Comparison of ENCODE assay signal across 3 cellular contexts in genomic region chr6:47425724-47426123, GRCh38. TPM values are rescaled to one million over a fixed set of nuclear protein-coding genes. Genes with fewer than 3 reads are reported as not detected.
DNase-seq lines count a peak whose midpoint lies in the region; ATAC-seq, FAIRE-seq and TF ChIP-seq lines count a peak whose summit lies in the region.
"Not testable (repeated sequence)": the region's sequence is repeated elsewhere in the genome, so short reads cannot be mapped to it uniquely, and the experiment has no call there.

No MANE protein-coding gene starts in this region.

- H3K36me3 ChIP-seq in HEK293 (ENCODE audit: control insufficient read depth in 2 of 2, insufficient read depth in 1 of 2, low read length in 2 of 2); K562 (ENCODE audit: control insufficient read depth, insufficient read depth, low read length): not testable (repeated sequence)

- in situ Hi-C loops in K562 (cut with MboI) = not testable (repeated sequence)

- FAIRE-seq in K562 (lab: Jason Lieb, UNC) = not testable (repeated sequence)

- not testable (repeated sequence) for H3K4me1 Mint-ChIP-seq in activated CD4-positive, alpha-beta T cell treated with anti-CD3 and anti-CD28 coated beads, Interleukin-2, amount 10 ng/mL, durations not matched to agents 24 days and 14 days

- not testable (repeated sequence) for H3K36me3 Mint-ChIP-seq in activated CD4-positive, alpha-beta T cell treated with anti-CD3 and anti-CD28 coated beads, Interleukin-2, amount 10 ng/mL, durations not matched to agents 24 days and 14 days (ENCODE audit: low read depth)

- not testable (repeated sequence) for H2AFZ ChIP-seq in K562 (ENCODE audit: low read depth, low read length)

- peaks cover 14% of the 10 kb centered on the region for H3K27me3 Mint-ChIP-seq in activated CD4-positive, alpha-beta T cell treated with anti-CD3 and anti-CD28 coated beads, Interleukin-2, amount 10 ng/mL, durations not matched to agents 24 days and 14 days

- 95% methylated on average over 3 of the region's 3 CpGs for WGBS in K562 (ENCODE audit: insufficient coverage, low coverage, missing lambda C conversion rate)

- not testable (repeated sequence) for H3K4me2 ChIP-seq in K562 (ENCODE audit: insufficient read depth, low read length)

- ATAC-seq in K562 = not testable (repeated sequence)

- intact Hi-C loops in activated CD4-positive, alpha-beta T cell treated with anti-CD3 and anti-CD28 coated beads, Interleukin-2, amount 10 ng/mL, durations not matched to agents 24 days and 14 days (cut with micrococcal nuclease); K562 (cut with micrococcal nuclease): not testable (repeated sequence)

- not testable (repeated sequence) for H3K9me3 ChIP-seq in HEK293 (ENCODE audit: control insufficient read depth, insufficient read depth, low read depth, low read length); K562 (replicated peaks; ENCODE audit: control insufficient read depth, insufficient read depth, low read depth, low read length)

- CTCF ChIA-PET in HEK293 (lab: Yijun Ruan, JAX); K562 (lab: Yijun Ruan, JAX; ENCODE audit: low intra/inter-chr PET ratio): not testable (repeated sequence)

- POLR2A ChIA-PET in HEK293 (lab: Yijun Ruan, JAX) = not testable (repeated sequence)
- POLR2A ChIA-PET in K562 (lab: Yijun Ruan, JAX) = interaction anchor here (1.2 kb wide), 1 partner anchor 51 kb away, joined by 4 read pairs; the partner anchor contains the start of gene CD2AP

- not testable (repeated sequence) for DNase-seq in activated CD4-positive, alpha-beta T cell treated with anti-CD3 and anti-CD28 coated beads, Interleukin-2, amount 10 ng/mL, durations not matched to agents 24 days and 14 days; K562 (ENCODE audit: extremely low read depth in 1 of 4, low spot score in 3 of 4)

- not testable (repeated sequence) for H3K4me3 Mint-ChIP-seq in activated CD4-positive, alpha-beta T cell treated with anti-CD3 and anti-CD28 coated beads, Interleukin-2, amount 10 ng/mL, durations not matched to agents 24 days and 14 days

- TF ChIP-seq RAD21 in K562 (CRISPR knock-in tag; conservative IDR thresholded peaks at IDR 0.05 in 1 of 2, IDR thresholded peaks at IDR 0.05 in 1 of 2) = not testable (repeated sequence)

- BruUV-seq in K562 (replicated peaks; lab: Mats Ljungman, UMichigan) = not testable (repeated sequence)

- H4K20me1 ChIP-seq in K562 (replicated peaks; ENCODE audit: control insufficient read depth, insufficient read depth, low read length) = not testable (repeated sequence)

- H3K4me1 ChIP-seq in HEK293 (ENCODE audit: control insufficient read depth, insufficient read depth, low read length) = not testable (repeated sequence)
- H3K4me1 ChIP-seq in K562 (replicated peaks in 1 of 2; ENCODE audit: control insufficient read depth in 2 of 2, insufficient read depth in 2 of 2, low read length in 2 of 2) = peaks cover 13 to 31% of the 10 kb centered on the region in 2 experiments; a peak in 4 of 5 replicates

- not testable (repeated sequence) for H3K9me1 ChIP-seq in K562 (ENCODE audit: control insufficient read depth, insufficient read depth, low read length)

- peaks cover 24% of the 10 kb centered on the region for H3K9me3 Mint-ChIP-seq in activated CD4-positive, alpha-beta T cell treated with anti-CD3 and anti-CD28 coated beads, Interleukin-2, amount 10 ng/mL, durations not matched to agents 24 days and 14 days

- peak overlapping the region; percentile 45 for H3K27ac Mint-ChIP-seq in activated CD4-positive, alpha-beta T cell treated with anti-CD3 and anti-CD28 coated beads, Interleukin-2, amount 10 ng/mL, durations not matched to agents 24 days and 14 days

- not testable (repeated sequence) for TF ChIP-seq EP300 in K562 (IDR thresholded peaks at IDR 0.05; ENCODE audit: low read length)

- not testable (repeated sequence) for H3K27ac ChIP-seq in HEK293 (ENCODE audit: extremely low read depth, low read depth, low read length); K562 (ENCODE audit: extremely low read depth, low read depth, low read length)

- H3K4me3 ChIP-seq in HEK293 (ENCODE audit: low read depth, low read length); K562: not testable (repeated sequence)

- H3K9ac ChIP-seq in K562 (ENCODE audit: insufficient read depth in 1 of 2, low read depth in 2 of 2, low read length in 2 of 2) = not testable (repeated sequence)

- not testable (repeated sequence) for TF ChIP-seq CTCF in HEK293 (tag by site-specific recombination; IDR thresholded peaks at IDR 0.05); K562 (IDR thresholded peaks at IDR 0.05 in 2 of 3, conservative IDR thresholded peaks at IDR 0.05 in 1 of 3; ENCODE audit: insufficient read depth in 2 of 3, low read depth in 1 of 3, low read length in 3 of 3)

- TF ChIP-seq POLR2A in K562 (conservative IDR thresholded peaks at IDR 0.05) = not testable (repeated sequence)

- H3K79me2 ChIP-seq in K562 (ENCODE audit: control insufficient read depth, insufficient read depth, low read length) = not testable (repeated sequence)

- H3K27me3 ChIP-seq in K562 (ENCODE audit: control insufficient read depth in 2 of 2, insufficient read depth in 2 of 2, low read length in 2 of 2) = not testable (repeated sequence)

TF ChIP-seq in HEK293, 187 proteins besides CTCF, POLR2A, EP300 and RAD21:
- peak; percentile 84 for TF ChIP-seq ZNF146 (tag by site-specific recombination; IDR thresholded peaks at IDR 0.05)

TF ChIP-seq in K562, 482 proteins besides CTCF, POLR2A, EP300 and RAD21:
- TF ChIP-seq ZNF146 (CRISPR knock-in tag; IDR thresholded peaks at IDR 0.05; ENCODE audit: unreplicated experiment) (peak; percentile 78), BCOR (IDR thresholded peaks at IDR 0.05) (peak; percentile 65; the same call in 1 of the 2 replicates), KDM1A (IDR thresholded peaks at IDR 0.05) (peak; percentile 22 to 47; a peak in 1 of 4 replicates)

RNA-seq across cellular contexts. Expression of gene CD2AP, which starts 51.9 kb away (rescaled TPM):
- 26.3 and 29.6 TPM in 2 replicates for total RNA-seq in activated CD4-positive, alpha-beta T cell treated with anti-CD3 and anti-CD28 coated beads, Interleukin-2, amount 10 ng/mL, durations not matched to agents 24 days and 14 days
- total RNA-seq in K562 (2011; cell fraction: chromatin; rRNA removed; ENCODE audit: low replicate concordance) = 24.9 and 139 TPM in 2 replicates
- total RNA-seq in K562 (2011; cell fraction: nucleolus; rRNA removed) = 13.0 and 23.4 TPM in 2 replicates
- 36.8 and 45.6 TPM in 2 replicates for total RNA-seq in K562 (2011; cell fraction: nucleoplasm; rRNA removed)
- total RNA-seq in K562 (2014; rRNA removed) (31.4 and 38.7 TPM in 2 replicates), K562 (2014; rRNA removed; fragmentation: Illumina TruSeq; extraction: Trizol) (69.7 and 81.5 TPM in 2 replicates), K562 (2015; rRNA removed; fragmentation: Illumina TruSeq; extraction: Trizol) (63.8 and 68.9 TPM in 2 replicates), K562 (2021) (41.3 TPM in 2 replicates)
- polyA plus RNA-seq in K562 (2011; rRNA removed) (20.8 and 35.5 TPM in 2 replicates), K562 (2014; fragmentation: Illumina TruSeq; extraction: Trizol) (35.6 and 50.2 TPM in 2 replicates), K562 (2014; fragmentation: Nextera tagmentation; extraction: Ambion mirVana) (10 to 100 TPM in 1 of 2 experiments, 1 to 10 TPM in 1; 9.4 to 15.9 TPM), K562 (2014; rRNA removed) (23.8 and 25.9 TPM in 2 replicates)
- polyA plus RNA-seq in K562 (2011; cell fraction: cytosol; rRNA removed) = 3.8 and 7.0 TPM in 2 replicates
- 10.8 and 13.3 TPM in 2 replicates for polyA plus RNA-seq in K562 (2011; cell fraction: nucleus; rRNA removed)
- 24.5 and 29.3 TPM in 2 replicates for polyA plus RNA-seq in K562 (2012)
- polyA minus RNA-seq in K562 (2011; rRNA and poly(A)+ RNA removed) = 47.6 and 49.9 TPM in 2 replicates
- polyA minus RNA-seq in K562 (2011; cell fraction: cytosol; rRNA and poly(A)+ RNA removed) = 14.7 and 22.0 TPM in 2 replicates
- 37.4 and 69.4 TPM in 2 replicates for polyA minus RNA-seq in K562 (2011; cell fraction: nucleus; rRNA and poly(A)+ RNA removed)
